ENCODE assay signal across 15 cellular contexts in the genomic region with DNA sequence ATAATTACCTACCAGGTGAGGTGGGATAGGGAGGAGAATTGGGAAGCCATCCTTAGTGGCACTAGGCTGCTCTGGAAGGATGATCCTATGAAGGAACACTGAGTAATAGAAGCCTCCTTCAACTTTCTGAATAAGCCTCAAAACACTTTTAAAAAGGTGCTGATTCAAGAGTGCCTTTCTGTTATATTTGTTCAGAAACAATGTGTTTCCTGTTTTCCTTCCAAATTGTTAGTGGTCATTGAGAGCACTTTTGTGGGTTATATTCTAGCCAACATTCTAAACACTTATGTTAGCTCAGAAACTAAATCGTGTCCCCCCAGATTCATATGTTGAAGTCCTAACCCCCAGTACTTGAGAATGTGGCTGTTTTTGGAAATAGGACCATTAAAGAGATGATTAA.
A peak's percentile ranks its signal among the peaks of the same experiment; 100 is the strongest.
DNase-seq lines count a peak whose midpoint lies in the region; ATAC-seq and TF ChIP-seq lines count a peak whose summit lies in the region.
"Had no signal": no experiment of that assay in that cellular context is flagged by ENCODE, and none has a peak within 500 bp of the region (broad histone marks: within the 10 kb centered on the region; RNA-seq: fewer than 3 reads in every experiment).

No MANE protein-coding gene starts in this region.

- H3K4me3 Mint-ChIP-seq in neural crest cell: no peak overlapping the region
- H3K4me3 Mint-ChIP-seq: B cell; CD4-positive, alpha-beta T cell; CD8-positive, alpha-beta T cell had no signal

- no peaks in the 10 kb centered on the region for H3K9me3 Mint-ChIP-seq in neural crest cell
- H3K9me3 Mint-ChIP-seq: CD4-positive, alpha-beta T cell; CD8-positive, alpha-beta T cell had no signal

- no peaks in the 10 kb centered on the region for H3K36me3 Mint-ChIP-seq in neural crest cell (ENCODE audit: low read depth)
- H3K36me3 Mint-ChIP-seq: CD8-positive, alpha-beta T cell had no signal

- H3K27me3 Mint-ChIP-seq in neural crest cell (ENCODE audit: low read depth): peaks cover 3% of the 10 kb centered on the region
- H3K27me3 Mint-ChIP-seq: B cell had no signal

- no peak for TF ChIP-seq CTCF in neural crest cell (conservative IDR thresholded peaks at IDR 0.05)

- DNase-seq in dermis blood vessel endothelial cell (peak; percentile 72), lung microvascular endothelial cell (ENCODE audit: low read depth in 2 of 2) (peak; percentile 5 to 19), neural crest cell (ENCODE audit: low read depth, low spot score) (no peak), iPS-NIHi11 (ENCODE audit: low spot score) (no peak), NCI-H748 (lab: John Stamatoyannopoulos, UW; ENCODE audit: unreplicated experiment) (no peak)
- DNase-seq: AML-193; Caco-2; Calu3; CD4-positive, alpha-beta T cell; CD8-positive, alpha-beta T cell; DMS79 treated with DMSO at 0.1 percent for 48 hours; GF-D8 had no signal

- peak overlapping the region; percentile 3 for H3K27ac Mint-ChIP-seq in neural crest cell (ENCODE audit: unreplicated experiment)
- H3K27ac Mint-ChIP-seq: B cell; CD4-positive, alpha-beta T cell; CD8-positive, alpha-beta T cell had no signal

- no peak for ATAC-seq in GM18873 (IDR thresholded peaks at IDR 0.05; ENCODE audit: low FRiP score, unreplicated experiment)
- ATAC-seq: A549; CD8-positive, alpha-beta T cell had no signal

- no peaks in the 10 kb centered on the region for H3K4me1 Mint-ChIP-seq in neural crest cell
- H3K4me1 Mint-ChIP-seq: B cell had no signal

Comparison
In these comparisons a context has a peak if more than half of its experiments do, and no peak if none do; other contexts are left out.
1. DNase-seq: peak in dermis blood vessel endothelial cell (single experiment) and lung microvascular endothelial cell (2 of 2); none in neural crest cell (single experiment), iPS-NIHi11 (single experiment) and NCI-H748 (single experiment).